8 cellular contexts compared by ENCODE assay signal in the genomic region with DNA sequence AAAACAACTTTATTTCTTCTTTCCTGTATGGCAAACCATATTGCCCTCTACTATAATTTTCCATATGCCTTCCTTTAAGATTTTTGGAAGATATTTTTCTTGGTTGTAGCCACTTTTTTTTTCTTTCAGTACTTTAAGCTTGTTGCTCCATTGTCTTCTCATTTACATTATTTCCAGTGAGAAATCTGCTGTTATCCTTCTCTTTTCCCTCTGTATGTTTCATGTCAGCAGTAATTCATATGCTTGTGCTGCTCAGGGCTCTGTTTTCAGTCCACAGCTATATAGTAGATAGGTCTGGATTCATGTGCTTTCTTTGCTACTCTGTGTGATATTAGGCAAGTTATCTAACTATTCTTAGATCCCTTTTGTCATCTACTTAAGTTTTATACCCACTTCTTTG.
"Had no signal": no experiment of that assay in that cellular context is flagged by ENCODE, and none has a peak within 500 bp of the region (broad histone marks: within the 10 kb centered on the region; RNA-seq: fewer than 3 reads in every experiment).

No MANE protein-coding gene starts in this region.

- FAIRE-seq: H1, H54, HTR-8/SVneo had no signal

- ATAC-seq: GM23338 had no signal

- H2AFZ ChIP-seq: GM23338 had no signal

- H3K4me3 ChIP-seq: GM23338 had no signal

- H3K4me2 ChIP-seq: GM23338 had no signal

- DNase-seq: H9, HCEC 1CT, HFFc6, KBM-7 had no signal
